9 cellular contexts compared by ENCODE assay signal in the genomic region with DNA sequence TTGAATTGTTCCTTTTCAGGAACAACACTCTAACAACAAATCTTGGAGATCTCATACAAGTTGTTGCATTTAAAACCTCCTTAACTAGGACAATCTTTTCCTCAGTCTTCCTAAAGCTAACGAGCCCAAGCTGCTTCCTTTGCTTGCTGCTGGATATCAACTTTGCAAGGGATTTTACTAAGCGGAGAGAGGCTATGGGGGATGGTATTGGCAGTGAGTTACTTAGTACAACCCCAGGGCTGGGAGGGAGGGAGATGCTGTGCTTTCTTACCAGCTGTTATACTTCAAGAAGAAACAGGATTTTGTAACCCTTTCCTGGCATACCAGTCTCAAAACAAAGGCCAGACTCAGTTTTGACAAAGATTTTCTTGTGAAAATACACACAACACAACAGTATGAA. TPM values are rescaled to one million over a fixed set of nuclear protein-coding genes. Genes with fewer than 3 reads are reported as not detected.
DNase-seq lines count a peak whose midpoint lies in the region; ATAC-seq and TF ChIP-seq lines count a peak whose summit lies in the region.
"Had no signal": no experiment of that assay in that cellular context is flagged by ENCODE, and none has a peak within 500 bp of the region (broad histone marks: within the 10 kb centered on the region; RNA-seq: fewer than 3 reads in every experiment).

No MANE protein-coding gene starts in this region.

- TF ChIP-seq POLR2A in stomach (IDR thresholded peaks at IDR 0.05) = no peak

- no peak for TF ChIP-seq EP300 in stomach (IDR thresholded peaks at IDR 0.05)

- 18 to 57% (median 35%) methylated on average over 2 of the region's 2 CpGs for WGBS in stomach, 5 donors

- no peak for TF ChIP-seq CTCF in cardiac fibroblast (IDR thresholded peaks at IDR 0.05; ENCODE audit: low read depth, low read length)
- no peak for TF ChIP-seq CTCF in stomach (IDR thresholded peaks at IDR 0.05)

- peak; percentile 37 for DNase-seq in HS-5 (ENCODE audit: low read depth)
- peak; percentile 98 for DNase-seq in cardiac fibroblast (ENCODE audit: low read depth in 2 of 2)
- peak; percentile 9 for DNase-seq in kidney glomerular epithelial cell (lab: John Stamatoyannopoulos, UW)
- DNase-seq in stomach = no peak
- no peak for DNase-seq in Ammon's horn (ENCODE audit: low spot score)
- no peak for DNase-seq in NOMO-1 (lab: John Stamatoyannopoulos, UW; ENCODE audit: unreplicated experiment in 2 of 2)

- H3K4me3 ChIP-seq in cardiac fibroblast (replicated peaks in 1 of 2; ENCODE audit: low read depth in 2 of 2, low read length in 2 of 2) (peak overlapping the region; percentile 21 to 49), stomach (peak overlapping the region in 2 of 4 donors; percentile 3 to 15)

- H3K27me3 ChIP-seq in stomach = no peaks in the 10 kb centered on the region

- H3K27ac ChIP-seq in stomach = peak overlapping the region in 4 of 5 donors; percentile 78 to 82 (median 80)
- H3K27ac ChIP-seq: KMS-11 had no signal

- H3K9me3 ChIP-seq in stomach = no peaks in the 10 kb centered on the region

- intact Hi-C loops in stomach (cut with DNase I; ENCODE audit: low total_unique reads) = no loop called here

- ATAC-seq in HG02885 (IDR thresholded peaks at IDR 0.05; ENCODE audit: poor library complexity, unreplicated experiment) (no peak), GM18873 (IDR thresholded peaks at IDR 0.05; ENCODE audit: low FRiP score, unreplicated experiment) (no peak)

- peaks cover 0 to 28% (median 16%) of the 10 kb centered on the region in 4 donors for H3K4me1 ChIP-seq in stomach

- H3K36me3 ChIP-seq in stomach = no peaks in the 10 kb centered on the region

RNA-seq across cellular contexts. Expression of a gene that starts 19.5 kb away (rescaled TPM):
- total RNA-seq in stomach = 1,000 to 10,000 TPM in 2 of 5 donors, 100 to 1,000 TPM in 2, 10 to 100 TPM in 1; 30.9 to 3,975 (median 234) TPM
- 10 to 100 TPM; 32.2 to 51.6 (median 48.3) TPM for polyA plus RNA-seq in stomach

Comparison
In these comparisons a context has a peak if more than half of its experiments do, and no peak if none do; other contexts are left out.
1. DNase-seq: peak in HS-5 (single experiment), cardiac fibroblast (2 of 2) and kidney glomerular epithelial cell (single experiment); none in stomach (single experiment), Ammon's horn (single experiment) and NOMO-1 (0 of 2).